In the genomic region with DNA sequence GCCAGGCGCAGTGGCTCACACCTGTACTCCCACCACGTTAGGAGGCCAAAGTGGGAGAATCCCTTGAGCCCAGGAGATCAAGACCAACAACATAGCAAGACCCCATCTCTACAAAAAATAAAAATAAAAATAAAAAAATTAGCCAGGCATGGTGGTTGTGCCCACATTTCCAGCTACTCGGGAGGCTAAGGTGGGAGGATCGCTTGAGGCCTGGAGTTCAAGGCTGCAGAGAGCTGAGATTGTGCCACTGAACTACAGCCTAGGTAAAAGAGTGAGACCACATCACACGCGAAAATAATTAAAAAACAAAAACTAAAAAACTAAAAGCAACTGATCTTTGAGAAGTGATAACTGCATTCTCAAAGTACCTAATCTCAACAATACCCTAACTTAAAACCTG, we compare ENCODE assay signal across 11 cellular contexts. TPM values are rescaled to one million over a fixed set of nuclear protein-coding genes. Genes with fewer than 3 reads are reported as not detected.
DNase-seq lines count a peak whose midpoint lies in the region; TF ChIP-seq lines count a peak whose summit lies in the region.
"Had no signal": no experiment of that assay in that cellular context is flagged by ENCODE, and none has a peak within 500 bp of the region (broad histone marks: within the 10 kb centered on the region; RNA-seq: fewer than 3 reads in every experiment).

No MANE protein-coding gene starts in this region.

- peaks cover 35% of the 10 kb centered on the region for H3K36me3 Mint-ChIP-seq in Caco-2 (ENCODE audit: insufficient read depth, unreplicated experiment)
- peaks cover 9% of the 10 kb centered on the region for H3K36me3 Mint-ChIP-seq in nephron progenitor cell (ENCODE audit: low read depth)

- peak overlapping the region; percentile 99 for H3K4me3 Mint-ChIP-seq in Caco-2 (ENCODE audit: unreplicated experiment)
- H3K4me3 Mint-ChIP-seq in nephron progenitor cell: peak overlapping the region; percentile 95

- POLR2A ChIA-PET in Caco-2 (lab: Charles Lee): no interaction called here

- H3K4me1 ChIP-seq in Caco-2 (peaks cover 5% of the 10 kb centered on the region; the same call in 1 of the 2 replicates), Karpas-422 (ENCODE audit: low read length) (peaks cover 21% of the 10 kb centered on the region), adipocyte (ENCODE audit: control insufficient read depth, insufficient read depth, low read length) (peaks cover 33% of the 10 kb centered on the region)

- H4K20me1 ChIP-seq in Karpas-422 (ENCODE audit: insufficient read depth, low read depth, low read length): peaks cover 25% of the 10 kb centered on the region

- H3K27me3 Mint-ChIP-seq in Caco-2 (ENCODE audit: insufficient read depth, unreplicated experiment) (no peaks in the 10 kb centered on the region), nephron progenitor cell (ENCODE audit: low read depth, poor library complexity) (no peaks in the 10 kb centered on the region)

- H2AFZ ChIP-seq in Karpas-422 (ENCODE audit: low read length): no peak overlapping the region

- CTCF ChIA-PET in Caco-2 (lab: Charles Lee): no interaction called here

- peaks cover 26% of the 10 kb centered on the region for H3K79me2 ChIP-seq in Karpas-422 (ENCODE audit: low read length)

- TF ChIP-seq CTCF in Caco-2 (IDR thresholded peaks at IDR 0.05; ENCODE audit: insufficient read depth in 1 of 2, low read depth in 1 of 2, low read length in 1 of 2, severe bottlenecking in 1 of 2, unreplicated experiment in 1 of 2) (no peak), nephron progenitor cell (IDR thresholded peaks at IDR 0.05) (no peak)

- H3K36me3 ChIP-seq in Caco-2 (ENCODE audit: control insufficient read depth, insufficient read depth, low read length) (peaks cover 4% of the 10 kb centered on the region), Karpas-422 (ENCODE audit: insufficient read depth, low read length) (peaks cover 16% of the 10 kb centered on the region), adipocyte (ENCODE audit: control insufficient read depth, insufficient read depth, low read length, severe bottlenecking) (peaks cover 19% of the 10 kb centered on the region)

- H3K9ac ChIP-seq in Karpas-422 (ENCODE audit: low read length) (peak overlapping the region; percentile 90; the same call in 1 of the 2 replicates), adipocyte (ENCODE audit: low read length) (no peak overlapping the region)

- H3K9me3 ChIP-seq in Caco-2 (no peaks in the 10 kb centered on the region), Karpas-422 (ENCODE audit: low read length) (no peaks in the 10 kb centered on the region), adipocyte (ENCODE audit: control insufficient read depth, low read length) (no peaks in the 10 kb centered on the region)

- H3K27ac Mint-ChIP-seq in Caco-2 (ENCODE audit: unreplicated experiment) (no peak overlapping the region), nephron progenitor cell (no peak overlapping the region)

- H3K27me3 ChIP-seq in Caco-2 (replicated peaks; ENCODE audit: control insufficient read depth, insufficient read depth, low read length) (no peaks in the 10 kb centered on the region), Karpas-422 (ENCODE audit: low read length) (no peaks in the 10 kb centered on the region), adipocyte (replicated peaks; ENCODE audit: control insufficient read depth, insufficient read depth, low read length) (no peaks in the 10 kb centered on the region)

- H3K4me1 Mint-ChIP-seq in Caco-2 (ENCODE audit: low read depth, unreplicated experiment): peaks cover 12% of the 10 kb centered on the region
- peaks cover 30% of the 10 kb centered on the region for H3K4me1 Mint-ChIP-seq in nephron progenitor cell

- DNase-seq in Caco-2 (no peak), Karpas-422 (no peak), adipocyte (ENCODE audit: low read depth) (no peak), nephron progenitor cell (no peak), cortex of kidney (lab: John Stamatoyannopoulos, UW) (no peak), NOMO-1 (lab: John Stamatoyannopoulos, UW; ENCODE audit: unreplicated experiment in 2 of 2) (no peak), kidney glomerular epithelial cell (lab: John Stamatoyannopoulos, UW) (no peak), inferior parietal cortex (ENCODE audit: extremely low spot score) (no peak)
- DNase-seq: DMS79 treated with DMSO at 0.1 percent for 48 hours, NCI-H82, occipital lobe had no signal

- BruUV-seq in Caco-2 (replicated peaks; lab: Mats Ljungman, UMichigan): no TSS peak

- no peaks in the 10 kb centered on the region for H3K9me2 ChIP-seq in Karpas-422 (replicated peaks; ENCODE audit: insufficient read depth, low read length)

- intact Hi-C loops in Caco-2 (cut with micrococcal nuclease; ENCODE audit: unreplicated experiment): loop anchor here (5.0 kb wide), 1 partner anchor 68 kb away; a partner anchor contains a TSS

- no peak overlapping the region for H3K4me2 ChIP-seq in Karpas-422 (ENCODE audit: low read depth, low read length, poor library complexity, severe bottlenecking)

- H3K9me3 Mint-ChIP-seq in Caco-2 (ENCODE audit: unreplicated experiment) (no peaks in the 10 kb centered on the region), nephron progenitor cell (no peaks in the 10 kb centered on the region)

- H3K4me3 ChIP-seq in Caco-2 (ENCODE audit: low read depth, low read length) (no peak overlapping the region), Karpas-422 (ENCODE audit: low read length) (no peak overlapping the region), adipocyte (ENCODE audit: low read length) (peak overlapping the region; percentile 93)

- no peak overlapping the region for H3K27ac ChIP-seq in Karpas-422 (ENCODE audit: low read length)

RNA-seq across cellular contexts. Expression of a gene that starts 1.8 kb away (rescaled TPM):
- total RNA-seq in Caco-2 (2022): 5.0 and 6.5 TPM in 2 replicates
- total RNA-seq in Karpas-422 (2014; rRNA removed; shearing (Covaris generic); ENCODE audit: low replicate concordance): 6.6 TPM in 2 replicates

RNA-seq across cellular contexts. Expression of a gene that starts 2.0 kb away (rescaled TPM):
- total RNA-seq in Caco-2 (2022): 256 and 257 TPM in 2 replicates
- 70.9 and 109 TPM in 2 replicates for total RNA-seq in Karpas-422 (2014; rRNA removed; shearing (Covaris generic); ENCODE audit: low replicate concordance)
